Comparison of ENCODE assay signal across 11 cellular contexts in genomic region chr5:5140051-5141010, GRCh38. TPM values are rescaled to one million over a fixed set of nuclear protein-coding genes. Genes with fewer than 3 reads are reported as not detected.
DNase-seq lines count a peak whose midpoint lies in the region; ATAC-seq and TF ChIP-seq lines count a peak whose summit lies in the region.
"Had no signal": no experiment of that assay in that cellular context is flagged by ENCODE, and none has a peak within 500 bp of the region (broad histone marks: within the 10 kb centered on the region; RNA-seq: fewer than 3 reads in every experiment).

ADAMTS16 (plus strand) TSS chr5:5140330; CDS start chr5:5140468, 138 bp downstream.

- intact Hi-C loops in ascending aorta (cut with DNase I): loop anchor here (1.0 kb wide), 1 partner anchor 279 kb away; no protein-coding TSS in a partner anchor

- H3K4me3 ChIP-seq in ascending aorta (peak within 1 kb of the TSS; percentile 44 to 47), stomach smooth muscle (ENCODE audit: low read length in 2 of 2) (peak within 1 kb of the TSS; percentile 49 to 64)

- H3K9ac ChIP-seq in stomach smooth muscle (ENCODE audit: low read length in 2 of 2): no peak within 1 kb of the TSS

- H3K36me3 ChIP-seq in ascending aorta (no peaks in the 10 kb centered on the region), stomach smooth muscle (ENCODE audit: control insufficient read depth in 2 of 2, insufficient read depth in 2 of 2, low read length in 2 of 2) (no peaks in the 10 kb centered on the region)

- DNase-seq in NCI-H82 (lab: John Stamatoyannopoulos, UW) (peak; percentile 11), NCI-H82 treated with DMSO at 0.1 percent for 48 hours (lab: John Stamatoyannopoulos, UW; ENCODE audit: unreplicated experiment) (no peak), ascending aorta (ENCODE audit: low spot score in 2 of 2) (no peak), left kidney (ENCODE audit: low read depth, low spot score) (peak; percentile 78), NCI-H510A (lab: John Stamatoyannopoulos, UW) (no peak), HT-29 (ENCODE audit: low spot score) (no peak)
- DNase-seq: activated CD4-positive, CD25-positive, alpha-beta regulatory T cell; naive B cell; NCI-H226 had no signal

- ATAC-seq in GM18909 (IDR thresholded peaks at IDR 0.05; ENCODE audit: poor library complexity, unreplicated experiment): no peak

- peaks cover 0 to 19% of the 10 kb centered on the region in 2 donors for H3K4me1 ChIP-seq in ascending aorta
- peaks cover 14% of the 10 kb centered on the region for H3K4me1 ChIP-seq in stomach smooth muscle (ENCODE audit: control insufficient read depth, insufficient read depth, low read length)

- H3K27ac ChIP-seq in ascending aorta (no peak within 1 kb of the TSS), stomach smooth muscle (ENCODE audit: low read length) (no peak within 1 kb of the TSS)

- no peak for TF ChIP-seq CTCF in ascending aorta (IDR thresholded peaks at IDR 0.05)

- H3K9me3 ChIP-seq in ascending aorta (no peaks in the 10 kb centered on the region), stomach smooth muscle (ENCODE audit: control insufficient read depth in 2 of 2, low read length in 2 of 2) (no peaks in the 10 kb centered on the region)

- peaks cover 6% of the 10 kb centered on the region for H3K27me3 ChIP-seq in ascending aorta
- H3K27me3 ChIP-seq in stomach smooth muscle (ENCODE audit: control insufficient read depth in 1 of 2, insufficient read depth in 2 of 2, low read length in 2 of 2): peaks cover 10 to 28% of the 10 kb centered on the region in 2 donors

RNA-seq across cellular contexts. Expression of gene ADAMTS16, which starts in this region (rescaled TPM):
- 1.6 TPM for total RNA-seq in ascending aorta
- not detected in 2 replicates for total RNA-seq in HT-29 (2014; rRNA removed; shearing (Covaris generic))

Comparison
In these comparisons a context has a peak if more than half of its experiments do, and no peak if none do; other contexts are left out.
1. DNase-seq: peak in NCI-H82 (single experiment) and left kidney (single experiment); none in NCI-H82 treated with DMSO at 0.1 percent for 48 hours (single experiment), ascending aorta (0 of 2), NCI-H510A (single experiment) and HT-29 (single experiment).